24 cellular contexts compared by ENCODE assay signal in the genomic region with DNA sequence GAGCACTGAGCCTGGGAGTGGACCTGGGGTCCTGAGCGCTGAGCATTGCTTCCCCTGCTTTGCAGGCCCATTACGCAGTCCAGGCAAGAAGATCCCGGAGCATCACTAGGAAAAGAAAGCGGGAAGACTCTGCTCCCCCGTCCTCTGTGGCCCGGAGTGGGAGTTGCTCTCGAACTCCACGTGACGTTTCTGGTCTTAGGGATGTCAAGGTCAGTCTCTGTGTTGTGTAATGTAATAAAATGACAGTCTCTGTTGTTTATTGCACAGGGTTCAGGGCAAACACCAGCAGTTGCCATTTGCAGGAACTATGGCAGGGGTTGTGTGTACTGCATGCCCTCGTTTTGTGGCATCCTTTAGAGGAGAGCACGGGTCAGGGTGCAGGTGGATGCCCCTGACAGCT. TPM values are rescaled to one million over a fixed set of nuclear protein-coding genes. Genes with fewer than 3 reads are reported as not detected.
DNase-seq lines count a peak whose midpoint lies in the region; ATAC-seq, FAIRE-seq and TF ChIP-seq lines count a peak whose summit lies in the region.
"Had no signal": no experiment of that assay in that cellular context is flagged by ENCODE, and none has a peak within 500 bp of the region (broad histone marks: within the 10 kb centered on the region; RNA-seq: fewer than 3 reads in every experiment).

No MANE protein-coding gene starts in this region.

- H3K27me3 ChIP-seq in K562 (ENCODE audit: control insufficient read depth in 2 of 2, insufficient read depth in 2 of 2, low read length in 2 of 2) = no peaks in the 10 kb centered on the region
- H3K27me3 ChIP-seq in testis = no peaks in the 10 kb centered on the region
- H3K27me3 ChIP-seq in CD4-positive, alpha-beta T cell (ENCODE audit: control insufficient read depth, insufficient read depth, low read length) = no peaks in the 10 kb centered on the region
- H3K27me3 ChIP-seq in HAP-1 (ENCODE audit: low read depth) = no peaks in the 10 kb centered on the region

- intact Hi-C loops in K562 (cut with micrococcal nuclease) = no loop called here
- intact Hi-C loops in testis (cut with DNase I; ENCODE audit: low total_unique reads) = no loop called here
- intact Hi-C loops in CD4-positive, alpha-beta T cell (cut with DNase I, micrococcal nuclease) = no loop called here

- H2AFZ ChIP-seq in K562 (ENCODE audit: low read depth, low read length) = no peak overlapping the region
- H2AFZ ChIP-seq: GM23338 had no signal

- H3K9ac ChIP-seq in K562 (ENCODE audit: insufficient read depth in 1 of 2, low read depth in 2 of 2, low read length in 2 of 2) = peak overlapping the region in 1 of 2 experiments; percentile 10; a peak in 1 of 4 replicates

- ATAC-seq in activated T-cell treated with anti-CD3 and anti-CD28 coated beads, Interleukin-2, amount 50 U/mL, for 4 hours = no peak
- ATAC-seq in K562 = no peak
- ATAC-seq in CD4-positive, alpha-beta T cell (ENCODE audit: poor library complexity) = no peak
- ATAC-seq: A549, GM12878, GM23338, HCT116 had no signal

- H3K36me3 Mint-ChIP-seq in activated T-cell treated with anti-CD3 and anti-CD28 coated beads, Interleukin-2, amount 50 U/mL, for 24 hours (ENCODE audit: low read depth) = peaks cover 92% of the 10 kb centered on the region
- H3K36me3 Mint-ChIP-seq in activated T-cell treated with anti-CD3 and anti-CD28 coated beads, Interleukin-2, amount 50 U/mL, for 4 hours (ENCODE audit: insufficient read depth) = peaks cover 69% of the 10 kb centered on the region
- H3K36me3 Mint-ChIP-seq in neural crest cell (ENCODE audit: low read depth) = peaks cover 32% of the 10 kb centered on the region
- H3K36me3 Mint-ChIP-seq in CD4-positive, alpha-beta T cell (ENCODE audit: low read depth) = peaks cover 82% of the 10 kb centered on the region

- TF ChIP-seq RAD21 in K562 (CRISPR knock-in tag; conservative IDR thresholded peaks at IDR 0.05 in 1 of 2, IDR thresholded peaks at IDR 0.05 in 1 of 2) = no peak

- H3K9me1 ChIP-seq in K562 (ENCODE audit: control insufficient read depth, insufficient read depth, low read length) = no peaks in the 10 kb centered on the region

- CTCF ChIA-PET in K562 (lab: Yijun Ruan, JAX; ENCODE audit: low intra/inter-chr PET ratio) = no interaction called here
- CTCF ChIA-PET in CD4-positive, alpha-beta T cell (lab: Charles Lee) = no interaction called here

- FAIRE-seq in K562 (lab: Jason Lieb, UNC) (no peak), D721Med (lab: Jason Lieb, UNC) (no peak)
- FAIRE-seq: A549, GM12878, H54 had no signal

- H3K36me3 ChIP-seq in K562 (ENCODE audit: control insufficient read depth, insufficient read depth, low read length) (peaks cover 88% of the 10 kb centered on the region), testis (ENCODE audit: low read depth, missing control alignments) (no peaks in the 10 kb centered on the region), HAP-1 (replicated peaks) (peaks cover 81% of the 10 kb centered on the region)

- H3K4me1 ChIP-seq in K562 (replicated peaks in 1 of 2; ENCODE audit: control insufficient read depth in 2 of 2, insufficient read depth in 2 of 2, low read length in 2 of 2) (no peaks in the 10 kb centered on the region), testis (peaks cover 2% of the 10 kb centered on the region), HAP-1 (no peaks in the 10 kb centered on the region)
- H3K4me1 ChIP-seq: A549 had no signal

- H3K4me1 Mint-ChIP-seq in activated T-cell treated with anti-CD3 and anti-CD28 coated beads, Interleukin-2, amount 50 U/mL, for 24 hours (ENCODE audit: low read depth) = no peaks in the 10 kb centered on the region
- peaks cover 1% of the 10 kb centered on the region for H3K4me1 Mint-ChIP-seq in activated T-cell treated with anti-CD3 and anti-CD28 coated beads, Interleukin-2, amount 50 U/mL, for 4 hours (ENCODE audit: low read depth)
- H3K4me1 Mint-ChIP-seq in neural crest cell = no peaks in the 10 kb centered on the region
- no peaks in the 10 kb centered on the region for H3K4me1 Mint-ChIP-seq in CD4-positive, alpha-beta T cell (ENCODE audit: low read depth)

- TF ChIP-seq EP300 in K562 (IDR thresholded peaks at IDR 0.05; ENCODE audit: low read length) = no peak

- no peak overlapping the region for H3K4me3 Mint-ChIP-seq in activated T-cell treated with anti-CD3 and anti-CD28 coated beads, Interleukin-2, amount 50 U/mL, for 24 hours
- no peak overlapping the region for H3K4me3 Mint-ChIP-seq in activated T-cell treated with anti-CD3 and anti-CD28 coated beads, Interleukin-2, amount 50 U/mL, for 4 hours
- H3K4me3 Mint-ChIP-seq in neural crest cell = no peak overlapping the region
- H3K4me3 Mint-ChIP-seq in CD4-positive, alpha-beta T cell = no peak overlapping the region
- H3K4me3 Mint-ChIP-seq: CD4-positive, alpha-beta memory T cell; GM23338; HFFc6 had no signal

- H3K27ac ChIP-seq in K562 (ENCODE audit: extremely low read depth, low read depth, low read length) (no peak overlapping the region), testis (no peak overlapping the region)
- no peak overlapping the region for H3K27ac ChIP-seq in CD4-positive, alpha-beta T cell (ENCODE audit: low read depth, low read length)
- H3K27ac ChIP-seq: 22Rv1, A549, C4-2B, HL-60 had no signal

- in situ Hi-C loops in K562 (cut with MboI) = no loop called here
- in situ Hi-C loops in HAP-1 (cut with MboI; ENCODE audit: low sequenced_read_pairs) = no loop called here

- TF ChIP-seq CTCF in K562 (IDR thresholded peaks at IDR 0.05 in 2 of 3, conservative IDR thresholded peaks at IDR 0.05 in 1 of 3; ENCODE audit: insufficient read depth in 2 of 3, low read depth in 1 of 3, low read length in 3 of 3) (no peak), neural crest cell (conservative IDR thresholded peaks at IDR 0.05) (no peak), testis (IDR thresholded peaks at IDR 0.05) (no peak), D721Med (IDR thresholded peaks at IDR 0.05; ENCODE audit: insufficient read depth, missing control alignments) (no peak)
- TF ChIP-seq CTCF in CD4-positive, alpha-beta T cell (IDR thresholded peaks at IDR 0.05) = no peak

- no peaks in the 10 kb centered on the region for H3K27me3 Mint-ChIP-seq in activated T-cell treated with anti-CD3 and anti-CD28 coated beads, Interleukin-2, amount 50 U/mL, for 24 hours
- H3K27me3 Mint-ChIP-seq in activated T-cell treated with anti-CD3 and anti-CD28 coated beads, Interleukin-2, amount 50 U/mL, for 4 hours (ENCODE audit: low read depth) = no peaks in the 10 kb centered on the region
- H3K27me3 Mint-ChIP-seq in neural crest cell (ENCODE audit: low read depth) = no peaks in the 10 kb centered on the region
- H3K27me3 Mint-ChIP-seq in CD4-positive, alpha-beta T cell = no peaks in the 10 kb centered on the region
- H3K27me3 Mint-ChIP-seq: CD4-positive, alpha-beta memory T cell had no signal

- DNase-seq in activated T-cell treated with anti-CD3 and anti-CD28 coated beads, Interleukin-2, amount 50 U/mL, for 24 hours = no peak
- no peak for DNase-seq in activated T-cell treated with anti-CD3 and anti-CD28 coated beads, Interleukin-2, amount 50 U/mL, for 4 hours
- DNase-seq in K562 (ENCODE audit: extremely low read depth in 1 of 4, low spot score in 3 of 4) (no peak), neural crest cell (ENCODE audit: low read depth, low spot score) (no peak), testis (peak; percentile 43), HAP-1 (ENCODE audit: low spot score in 2 of 2) (no peak), D721Med (ENCODE audit: insufficient read length, low spot score) (no peak)
- no peak for DNase-seq in CD4-positive, alpha-beta T cell
- DNase-seq: AML-193; CD4-positive, alpha-beta memory T cell; DMS79 treated with DMSO at 0.1 percent for 48 hours; HFFc6; IMR-90 had no signal

- H3K9me3 ChIP-seq in K562 (replicated peaks; ENCODE audit: control insufficient read depth, insufficient read depth, low read depth, low read length) = no peaks in the 10 kb centered on the region
- no peaks in the 10 kb centered on the region for H3K9me3 ChIP-seq in testis
- no peaks in the 10 kb centered on the region for H3K9me3 ChIP-seq in CD4-positive, alpha-beta T cell (ENCODE audit: control insufficient read depth, low read length)
- H3K9me3 ChIP-seq in HAP-1 = no peaks in the 10 kb centered on the region
- H3K9me3 ChIP-seq: A549 had no signal

- H3K9me3 Mint-ChIP-seq in activated T-cell treated with anti-CD3 and anti-CD28 coated beads, Interleukin-2, amount 50 U/mL, for 24 hours = no peaks in the 10 kb centered on the region
- no peaks in the 10 kb centered on the region for H3K9me3 Mint-ChIP-seq in activated T-cell treated with anti-CD3 and anti-CD28 coated beads, Interleukin-2, amount 50 U/mL, for 4 hours
- H3K9me3 Mint-ChIP-seq in neural crest cell = no peaks in the 10 kb centered on the region
- no peaks in the 10 kb centered on the region for H3K9me3 Mint-ChIP-seq in CD4-positive, alpha-beta T cell
- H3K9me3 Mint-ChIP-seq: CD4-positive, alpha-beta memory T cell; GM23338; HFFc6 had no signal

- POLR2A ChIA-PET in K562 (lab: Yijun Ruan, JAX) = no interaction called here
- POLR2A ChIA-PET in CD4-positive, alpha-beta T cell (lab: Charles Lee) = no interaction called here

- H3K4me3 ChIP-seq in K562 = no peak overlapping the region
- H3K4me3 ChIP-seq in testis = no peak overlapping the region
- no peak overlapping the region for H3K4me3 ChIP-seq in HAP-1
- H3K4me3 ChIP-seq: A549, GM12878, GM23338 had no signal

- TF ChIP-seq POLR2A in K562 (conservative IDR thresholded peaks at IDR 0.05) (no peak), testis (IDR thresholded peaks at IDR 0.05) (no peak)

- no TSS peak for BruUV-seq in K562 (replicated peaks; lab: Mats Ljungman, UMichigan)

- H3K27ac Mint-ChIP-seq in activated T-cell treated with anti-CD3 and anti-CD28 coated beads, Interleukin-2, amount 50 U/mL, for 24 hours = peak overlapping the region; percentile 37
- peak overlapping the region; percentile 12 for H3K27ac Mint-ChIP-seq in neural crest cell (ENCODE audit: unreplicated experiment)
- no peak overlapping the region for H3K27ac Mint-ChIP-seq in CD4-positive, alpha-beta T cell
- H3K27ac Mint-ChIP-seq: GM23338, HFFc6 had no signal

- peaks cover 4% of the 10 kb centered on the region; the same call in 1 of the 3 replicates for H3K79me2 ChIP-seq in K562 (ENCODE audit: control insufficient read depth, insufficient read depth, low read length)

- no peak overlapping the region for H3K4me2 ChIP-seq in K562 (ENCODE audit: insufficient read depth, low read length)
- H3K4me2 ChIP-seq: A549, GM23338 had no signal

- 0 out of 2 replicates have a peak, but pooled peaks cover 5% of the 10 kb centered on the region for H4K20me1 ChIP-seq in K562 (replicated peaks; ENCODE audit: control insufficient read depth, insufficient read depth, low read length)

- 96% methylated on average over 10 of the region's 11 CpGs for WGBS in K562 (ENCODE audit: insufficient coverage, low coverage, missing lambda C conversion rate)
- 68 to 80% methylated on average over 5 to 11 of the region's 11 CpGs for WGBS in testis, 2 donors

RNA-seq across cellular contexts. Expression of a gene that starts 10.0 kb away (rescaled TPM):
- total RNA-seq in activated T-cell treated with anti-CD3 and anti-CD28 coated beads, Interleukin-2, amount 50 U/mL, for 4 hours = not detected
- total RNA-seq in K562 (2011; cell fraction: chromatin; rRNA removed; ENCODE audit: low replicate concordance) = not detected in 2 replicates
- total RNA-seq in K562 (2011; cell fraction: nucleolus; rRNA removed) = not detected in 2 replicates
- not detected in 2 replicates for total RNA-seq in K562 (2011; cell fraction: nucleoplasm; rRNA removed)
- total RNA-seq in K562 (2014; rRNA removed) (not detected in 2 replicates), K562 (2014; rRNA removed; fragmentation: Illumina TruSeq; extraction: Trizol) (not detected in 2 replicates), K562 (2015; rRNA removed; fragmentation: Illumina TruSeq; extraction: Trizol) (not detected in 2 replicates), K562 (2021) (not detected in 2 replicates), neural crest cell (not detected in 2 replicates), testis (1 to 10 TPM in 1 of 2 donors, not detected in 1; 1.1 TPM)
- polyA plus RNA-seq in K562 (2011; rRNA removed) (not detected in 2 replicates), K562 (2014; fragmentation: Illumina TruSeq; extraction: Trizol) (not detected in 2 replicates), K562 (2014; fragmentation: Nextera tagmentation; extraction: Ambion mirVana) (not detected), K562 (2014; rRNA removed) (not detected in 2 replicates), testis (ENCODE audit: insufficient read depth, low read depth, low replicate concordance) (0.79 TPM)
- polyA plus RNA-seq in K562 (2011; cell fraction: cytosol; rRNA removed) = 0.04 and 0.10 TPM in 2 replicates
- not detected in 2 replicates for polyA plus RNA-seq in K562 (2011; cell fraction: nucleus; rRNA removed)
- polyA plus RNA-seq in K562 (2012) = not detected in 2 replicates
- polyA minus RNA-seq in K562 (2011; rRNA and poly(A)+ RNA removed) = not detected in 2 replicates
- polyA minus RNA-seq in K562 (2011; cell fraction: cytosol; rRNA and poly(A)+ RNA removed) = not detected in 2 replicates
- polyA minus RNA-seq in K562 (2011; cell fraction: nucleus; rRNA and poly(A)+ RNA removed) = not detected in 2 replicates
- not detected for total RNA-seq in CD4-positive, alpha-beta T cell
- total RNA-seq: CD4-positive, alpha-beta memory T cell; G401; GM12878; GM23338; HFFc6; HT1080; IMR-90 had no signal
- polyA plus RNA-seq: A549; BJ; CD4-positive, alpha-beta memory T cell; GM23338; IMR-90 had no signal

RNA-seq across cellular contexts. Expression of a gene that starts 27.5 kb away (rescaled TPM):
- total RNA-seq in activated T-cell treated with anti-CD3 and anti-CD28 coated beads, Interleukin-2, amount 50 U/mL, for 4 hours = 100 to 1,000 TPM; 223 to 244 (median 226) TPM
- total RNA-seq in K562 (2011; cell fraction: chromatin; rRNA removed; ENCODE audit: low replicate concordance) = 152 and 161 TPM in 2 replicates
- 89.4 and 92.6 TPM in 2 replicates for total RNA-seq in K562 (2011; cell fraction: nucleolus; rRNA removed)
- total RNA-seq in K562 (2011; cell fraction: nucleoplasm; rRNA removed) = 101 and 119 TPM in 2 replicates
- total RNA-seq in K562 (2014; rRNA removed) (139 and 155 TPM in 2 replicates), K562 (2014; rRNA removed; fragmentation: Illumina TruSeq; extraction: Trizol) (147 and 176 TPM in 2 replicates), K562 (2015; rRNA removed; fragmentation: Illumina TruSeq; extraction: Trizol) (119 and 121 TPM in 2 replicates), K562 (2021) (113 and 128 TPM in 2 replicates), neural crest cell (69.6 and 79.8 TPM in 2 replicates), testis (10 to 100 TPM; 54.9 to 57.2 TPM)
- polyA plus RNA-seq in K562 (2011; rRNA removed) (63.2 and 79.0 TPM in 2 replicates), K562 (2014; fragmentation: Illumina TruSeq; extraction: Trizol) (102 and 118 TPM in 2 replicates), K562 (2014; fragmentation: Nextera tagmentation; extraction: Ambion mirVana) (100 to 1,000 TPM in 1 of 2 experiments, 10 to 100 TPM in 1; 88.2 to 128 TPM), K562 (2014; rRNA removed) (135 TPM in 2 replicates), testis (ENCODE audit: insufficient read depth, low read depth, low replicate concordance) (81.8 TPM)
- polyA plus RNA-seq in K562 (2011; cell fraction: cytosol; rRNA removed) = 23.3 and 31.7 TPM in 2 replicates
- polyA plus RNA-seq in K562 (2011; cell fraction: nucleus; rRNA removed) = 66.4 and 72.5 TPM in 2 replicates
- 54.3 and 75.5 TPM in 2 replicates for polyA plus RNA-seq in K562 (2012)
- polyA minus RNA-seq in K562 (2011; rRNA and poly(A)+ RNA removed) = 51.2 and 60.2 TPM in 2 replicates
- polyA minus RNA-seq in K562 (2011; cell fraction: cytosol; rRNA and poly(A)+ RNA removed) = 24.7 and 30.6 TPM in 2 replicates
- polyA minus RNA-seq in K562 (2011; cell fraction: nucleus; rRNA and poly(A)+ RNA removed) = 42.3 and 61.3 TPM in 2 replicates
- 10 to 100 TPM; 50.3 to 53.7 TPM for total RNA-seq in CD4-positive, alpha-beta T cell

RNA-seq across cellular contexts. Expression of a gene that starts 33.2 kb away (rescaled TPM):
- 10 to 100 TPM; 38.9 to 46.8 (median 44.6) TPM for total RNA-seq in activated T-cell treated with anti-CD3 and anti-CD28 coated beads, Interleukin-2, amount 50 U/mL, for 4 hours
- 102 and 230 TPM in 2 replicates for total RNA-seq in K562 (2011; cell fraction: chromatin; rRNA removed; ENCODE audit: low replicate concordance)
- 57.5 and 77.1 TPM in 2 replicates for total RNA-seq in K562 (2011; cell fraction: nucleolus; rRNA removed)
- total RNA-seq in K562 (2011; cell fraction: nucleoplasm; rRNA removed) = 107 and 128 TPM in 2 replicates
- total RNA-seq in K562 (2014; rRNA removed) (75.0 and 75.7 TPM in 2 replicates), K562 (2014; rRNA removed; fragmentation: Illumina TruSeq; extraction: Trizol) (143 and 163 TPM in 2 replicates), K562 (2015; rRNA removed; fragmentation: Illumina TruSeq; extraction: Trizol) (78.5 and 87.8 TPM in 2 replicates), K562 (2021) (70.0 and 75.6 TPM in 2 replicates), neural crest cell (110 and 114 TPM in 2 replicates), testis (10 to 100 TPM; 36.9 to 43.7 TPM)
- polyA plus RNA-seq in K562 (2011; rRNA removed) (225 and 265 TPM in 2 replicates), K562 (2014; fragmentation: Illumina TruSeq; extraction: Trizol) (95.6 and 119 TPM in 2 replicates), K562 (2014; fragmentation: Nextera tagmentation; extraction: Ambion mirVana) (100 to 1,000 TPM; 167 to 189 TPM), K562 (2014; rRNA removed) (114 and 118 TPM in 2 replicates), testis (ENCODE audit: insufficient read depth, low read depth, low replicate concordance) (52.1 TPM)
- 36.9 and 111 TPM in 2 replicates for polyA plus RNA-seq in K562 (2011; cell fraction: cytosol; rRNA removed)
- 76.3 and 126 TPM in 2 replicates for polyA plus RNA-seq in K562 (2011; cell fraction: nucleus; rRNA removed)
- polyA plus RNA-seq in K562 (2012) = 63.7 and 110 TPM in 2 replicates
- polyA minus RNA-seq in K562 (2011; rRNA and poly(A)+ RNA removed) = 133 and 155 TPM in 2 replicates
- polyA minus RNA-seq in K562 (2011; cell fraction: cytosol; rRNA and poly(A)+ RNA removed) = 33.5 and 42.6 TPM in 2 replicates
- 26.9 and 57.5 TPM in 2 replicates for polyA minus RNA-seq in K562 (2011; cell fraction: nucleus; rRNA and poly(A)+ RNA removed)
- total RNA-seq in CD4-positive, alpha-beta T cell = 100 to 1,000 TPM; 244 to 250 TPM

RNA-seq across cellular contexts. Expression of a gene that starts 40.5 kb away (rescaled TPM):
- total RNA-seq in activated T-cell treated with anti-CD3 and anti-CD28 coated beads, Interleukin-2, amount 50 U/mL, for 4 hours = 10 to 100 TPM; 10.5 to 13.5 (median 12.2) TPM
- 35.9 and 54.0 TPM in 2 replicates for total RNA-seq in K562 (2011; cell fraction: chromatin; rRNA removed; ENCODE audit: low replicate concordance)
- 20.7 and 22.1 TPM in 2 replicates for total RNA-seq in K562 (2011; cell fraction: nucleolus; rRNA removed)
- 24.8 and 29.8 TPM in 2 replicates for total RNA-seq in K562 (2011; cell fraction: nucleoplasm; rRNA removed)
- total RNA-seq in K562 (2014; rRNA removed) = 6.7 and 7.8 TPM in 2 replicates
- total RNA-seq in K562 (2014; rRNA removed; fragmentation: Illumina TruSeq; extraction: Trizol) = 5.6 and 5.9 TPM in 2 replicates
- 7.2 and 7.5 TPM in 2 replicates for total RNA-seq in K562 (2015; rRNA removed; fragmentation: Illumina TruSeq; extraction: Trizol)
- 10.0 and 11.1 TPM in 2 replicates for total RNA-seq in K562 (2021)
- polyA plus RNA-seq in K562 (2011; rRNA removed) = 11.6 and 15.6 TPM in 2 replicates
- polyA plus RNA-seq in K562 (2011; cell fraction: cytosol; rRNA removed) = 11.0 and 14.5 TPM in 2 replicates
- 34.2 and 36.8 TPM in 2 replicates for polyA plus RNA-seq in K562 (2011; cell fraction: nucleus; rRNA removed)
- polyA plus RNA-seq in K562 (2012) = 7.4 and 8.7 TPM in 2 replicates
- 6.7 and 6.9 TPM in 2 replicates for polyA plus RNA-seq in K562 (2014; fragmentation: Illumina TruSeq; extraction: Trizol)
- polyA plus RNA-seq in K562 (2014; fragmentation: Nextera tagmentation; extraction: Ambion mirVana) = 1 to 10 TPM; 2.3 TPM
- 5.5 and 7.1 TPM in 2 replicates for polyA plus RNA-seq in K562 (2014; rRNA removed)
- polyA minus RNA-seq in K562 (2011; rRNA and poly(A)+ RNA removed) = 20.9 and 21.6 TPM in 2 replicates
- polyA minus RNA-seq in K562 (2011; cell fraction: cytosol; rRNA and poly(A)+ RNA removed) = 10.9 and 15.2 TPM in 2 replicates
- polyA minus RNA-seq in K562 (2011; cell fraction: nucleus; rRNA and poly(A)+ RNA removed) = 12.8 and 19.8 TPM in 2 replicates
- total RNA-seq in neural crest cell = 19.3 and 19.5 TPM in 2 replicates
- total RNA-seq in testis = 10 to 100 TPM; 29.3 to 40.2 TPM
- 46.9 TPM for polyA plus RNA-seq in testis (ENCODE audit: insufficient read depth, low read depth, low replicate concordance)
- total RNA-seq in CD4-positive, alpha-beta T cell = 10 to 100 TPM; 17.0 to 17.7 TPM
